Comparison of ENCODE assay signal across 15 cellular contexts in genomic region chr18:62938451-62938850, GRCh38.
DNase-seq lines count a peak whose midpoint lies in the region; ATAC-seq, FAIRE-seq and TF ChIP-seq lines count a peak whose summit lies in the region.
"Had no signal": no experiment of that assay in that cellular context is flagged by ENCODE, and none has a peak within 500 bp of the region (broad histone marks: within the 10 kb centered on the region; RNA-seq: fewer than 3 reads in every experiment).

No MANE protein-coding gene starts in this region.

- intact Hi-C loops in right lobe of liver (cut with DNase I) (no loop called here), HepG2 (cut with micrococcal nuclease; ENCODE audit: unreplicated experiment) (loop anchor here (5.0 kb wide), 1 partner anchor 221 kb away; the partner anchor contains the start of gene PHLPP1), MCF 10A (cut with micrococcal nuclease) (loop anchor here (10.0 kb wide), 1 partner anchor 134 kb away; no protein-coding TSS in a partner anchor), psoas muscle (cut with DNase I) (no loop called here)

- no peaks in the 10 kb centered on the region for H3K27me3 Mint-ChIP-seq in MCF 10A (ENCODE audit: insufficient read depth, unreplicated experiment)
- H3K27me3 Mint-ChIP-seq: activated naive CD8-positive, alpha-beta T cell had no signal

- H4K20me1 ChIP-seq in HepG2 (ENCODE audit: insufficient read depth, low read length) = no peaks in the 10 kb centered on the region

- H3K4me3 Mint-ChIP-seq in MCF 10A (ENCODE audit: unreplicated experiment) = no peak overlapping the region
- H3K4me3 Mint-ChIP-seq: activated naive CD8-positive, alpha-beta T cell had no signal

- H3K4me1 ChIP-seq in right lobe of liver (no peaks in the 10 kb centered on the region), HepG2 (ENCODE audit: insufficient read depth, low read length) (peaks cover 9% of the 10 kb centered on the region), psoas muscle (peaks cover 10% of the 10 kb centered on the region)

- H3K4me3 ChIP-seq in right lobe of liver = no peak overlapping the region
- H3K4me3 ChIP-seq in HepG2 (replicated peaks in 1 of 3; ENCODE audit: insufficient read depth in 1 of 3, low read depth in 2 of 3, low read length in 3 of 3) = no peak overlapping the region
- H3K4me3 ChIP-seq in psoas muscle = no peak overlapping the region

- ATAC-seq in right lobe of liver (no peak), HepG2 (no peak), HG02981 (IDR thresholded peaks at IDR 0.05; ENCODE audit: unreplicated experiment) (peak; percentile 92), psoas muscle (no peak)
- ATAC-seq: Panc1 had no signal

- no peak overlapping the region for H3K9ac ChIP-seq in HepG2 (ENCODE audit: insufficient read depth, low read depth, low read length)

- peak overlapping the region in 2 of 3 donors; percentile 5 to 51 for H3K27ac ChIP-seq in right lobe of liver
- H3K27ac ChIP-seq in HepG2 (ENCODE audit: extremely low read length, insufficient read depth, low read length) = no peak overlapping the region
- no peak overlapping the region for H3K27ac ChIP-seq in psoas muscle
- H3K27ac ChIP-seq: WERI-Rb-1 had no signal

- H3K27me3 ChIP-seq in right lobe of liver = no peaks in the 10 kb centered on the region
- H3K27me3 ChIP-seq in HepG2 (ENCODE audit: control insufficient read depth in 1 of 2, insufficient read depth in 2 of 2, low read length in 2 of 2) = no peaks in the 10 kb centered on the region
- no peaks in the 10 kb centered on the region for H3K27me3 ChIP-seq in psoas muscle (ENCODE audit: insufficient read depth in 3 of 3, low read length in 2 of 3)

- H3K36me3 Mint-ChIP-seq in MCF 10A (ENCODE audit: insufficient read depth, unreplicated experiment) = peaks cover 13% of the 10 kb centered on the region

- peaks cover 15% of the 10 kb centered on the region for H3K4me1 Mint-ChIP-seq in MCF 10A (ENCODE audit: insufficient read depth, unreplicated experiment)

- no peaks in the 10 kb centered on the region for H3K79me2 ChIP-seq in HepG2 (ENCODE audit: insufficient read depth, low read length)

- H3K36me3 ChIP-seq in right lobe of liver = peaks cover 0 to 13% (median 0%) of the 10 kb centered on the region in 4 donors
- peaks cover 7 to 22% of the 10 kb centered on the region in 2 experiments; a peak in 4 of 5 replicates for H3K36me3 ChIP-seq in HepG2 (replicated peaks in 1 of 2; ENCODE audit: control insufficient read depth in 1 of 2, insufficient read depth in 2 of 2, low read length in 2 of 2)
- peaks cover 2 to 4% of the 10 kb centered on the region in 2 donors for H3K36me3 ChIP-seq in psoas muscle (ENCODE audit: insufficient read depth in 1 of 2, low read depth in 1 of 2)

- POLR2A ChIA-PET in HepG2 (lab: Yijun Ruan, JAX) = no interaction called here
- POLR2A ChIA-PET in MCF 10A (lab: Yijun Ruan, JAX) = interaction anchor here (0.7 kb wide), 1 partner anchor 196 kb away, joined by 4 read pairs; no protein-coding TSS in a partner anchor

- TF ChIP-seq POLR2A in right lobe of liver (IDR thresholded peaks at IDR 0.05) (no peak), HepG2 (IDR thresholded peaks at IDR 0.05; ENCODE audit: insufficient read depth in 1 of 2, low read depth in 2 of 2, low read length in 2 of 2) (no peak), GM12892 (IDR thresholded peaks at IDR 0.05; ENCODE audit: low read depth, low read length) (no peak)

- TF ChIP-seq CTCF in right lobe of liver (IDR thresholded peaks at IDR 0.05) (no peak), HepG2 (CRISPR knock-in tag; IDR thresholded peaks at IDR 0.05) (no peak), MCF 10A (IDR thresholded peaks at IDR 0.05; ENCODE audit: unreplicated experiment) (no peak), psoas muscle (IDR thresholded peaks at IDR 0.05) (no peak)

- TF ChIP-seq RAD21 in HepG2 (CRISPR knock-in tag; IDR thresholded peaks at IDR 0.05) = no peak

- CTCF ChIA-PET in HepG2 (lab: Yijun Ruan, JAX; ENCODE audit: low intra/inter-chr PET ratio, low total read pairs) (no interaction called here), MCF 10A (lab: Yijun Ruan, JAX) (interaction anchor here (1.4 kb wide), 1 partner anchor 19 kb away, joined by 4 read pairs; no protein-coding TSS in a partner anchor)

- FAIRE-seq in HepG2 (lab: Jason Lieb, UNC) (no peak), GM12892 (lab: Jason Lieb, UNC) (no peak)
- FAIRE-seq: small intestine had no signal

- H3K27ac Mint-ChIP-seq in MCF 10A (ENCODE audit: low read depth, unreplicated experiment) = no peak overlapping the region
- H3K27ac Mint-ChIP-seq: activated naive CD8-positive, alpha-beta T cell had no signal

- H3K4me2 ChIP-seq in HepG2 (ENCODE audit: low read depth, low read length) = no peak overlapping the region

- no peak overlapping the region for H2AFZ ChIP-seq in HepG2 (ENCODE audit: low read length)

- in situ Hi-C loops in HepG2 (cut with HindIII; ENCODE audit: extremely low pct_ligation_motif_present, low pct_unique_long_range_greater_than_20kb) = no loop called here

- no TSS peak for BruUV-seq in HepG2 (replicated peaks; lab: Mats Ljungman, UMichigan)
- no TSS peak for BruUV-seq in MCF 10A (replicated peaks; lab: Mats Ljungman, UMichigan)

- H3K9me3 ChIP-seq in right lobe of liver (no peaks in the 10 kb centered on the region), HepG2 (ENCODE audit: low read length) (no peaks in the 10 kb centered on the region), psoas muscle (no peaks in the 10 kb centered on the region)

- no peak for TF ChIP-seq EP300 in HepG2 (IDR thresholded peaks at IDR 0.05; ENCODE audit: low read depth in 2 of 2, low read length in 2 of 2)
- no peak for TF ChIP-seq EP300 in HepG2 (CRISPR knock-in tag; IDR thresholded peaks at IDR 0.05; ENCODE audit: borderline replicate concordance)

- DNase-seq in right lobe of liver (no peak), HepG2 (ENCODE audit: low spot score) (no peak), OCI-M1 (lab: John Stamatoyannopoulos, UW) (peak; percentile 57), GM12892 (ENCODE audit: insufficient read length) (no peak), MCF 10A (ENCODE audit: unreplicated experiment) (no peak), psoas muscle (no peak), occipital lobe (lab: John Stamatoyannopoulos, UW) (no peak)
- DNase-seq: effector memory CD4-positive, alpha-beta T cell; NCI-H1092; small intestine; stimulated activated naive CD4-positive, alpha-beta T cell treated with Interleukin-2 at 50 U/mL for 16 hours; WERI-Rb-1 had no signal

- H3K9me3 Mint-ChIP-seq in MCF 10A (ENCODE audit: unreplicated experiment) = peaks cover 7% of the 10 kb centered on the region

TF ChIP-seq in HepG2, 621 proteins besides CTCF, POLR2A, EP300 and RAD21:
- TF ChIP-seq ZFP36 (IDR thresholded peaks at IDR 0.05; ENCODE audit: borderline replicate concordance, low read depth, low read length, partially characterized antibody) (no peak), ZNF503 (CRISPR knock-in tag; IDR thresholded peaks at IDR 0.05) (no peak), BHLHE40 (IDR thresholded peaks at IDR 0.05; ENCODE audit: low read length) (no peak), ZNF136 (CRISPR knock-in tag; IDR thresholded peaks at IDR 0.05; ENCODE audit: low read depth) (no peak)

Comparison
In these comparisons a context has a peak if more than half of its experiments do, and no peak if none do; other contexts are left out.
1. H3K27ac ChIP-seq: peak in right lobe of liver (2 of 3); none in HepG2 (single experiment) and psoas muscle (single experiment).
2. intact Hi-C loops: an anchor here in HepG2 (5.0 kb wide) and MCF 10A (10.0 kb wide); none called in right lobe of liver and psoas muscle.